ENCODE assay signal across 1 cellular context in the genomic region with DNA sequence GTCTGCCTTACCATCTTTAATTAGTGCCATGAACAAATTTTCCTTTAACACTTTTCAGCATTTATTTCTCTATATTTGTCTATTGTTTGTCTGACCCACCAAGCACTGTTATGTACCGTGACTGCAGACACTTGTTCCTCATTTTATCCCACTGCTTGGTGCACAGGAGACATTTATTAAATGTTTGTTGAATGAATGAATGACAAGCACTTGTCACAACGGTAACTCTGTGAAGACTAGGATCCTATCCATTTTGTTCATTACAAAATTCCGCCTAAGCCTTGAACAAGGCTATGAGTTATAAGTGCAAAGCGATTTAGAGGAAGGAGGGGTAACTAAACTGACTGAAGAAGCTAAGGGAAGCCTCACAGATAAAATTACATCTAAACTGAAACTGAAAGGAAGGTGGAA.
TF ChIP-seq lines count a peak whose summit lies in the region.

No MANE protein-coding gene starts in this region.

TF ChIP-seq in K562, 482 proteins besides CTCF, POLR2A, EP300 and RAD21 (continued from another document):
- TF ChIP-seq IRF1 (CRISPR knock-in tag; IDR thresholded peaks at IDR 0.05; ENCODE audit: borderline replicate concordance) (no peak), TCF7 (IDR thresholded peaks at IDR 0.05; ENCODE audit: borderline replicate concordance) (no peak), ZNF263 (CRISPR knock-in tag; IDR thresholded peaks at IDR 0.05; ENCODE audit: borderline replicate concordance) (no peak), ZNF740 (CRISPR knock-in tag; IDR thresholded peaks at IDR 0.05) (no peak), ZNF740 (tag; IDR thresholded peaks at IDR 0.05) (no peak), ELK1 (CRISPR knock-in tag; IDR thresholded peaks at IDR 0.05) (no peak), TRIM24 (IDR thresholded peaks at IDR 0.05) (no peak), ZNF445 (CRISPR knock-in tag; IDR thresholded peaks at IDR 0.05; ENCODE audit: low read depth) (no peak), ADNP (tag; IDR thresholded peaks at IDR 0.05) (no peak), KLF16 (IDR thresholded peaks at IDR 0.05) (no peak), ZNF324 (CRISPR knock-in tag; IDR thresholded peaks at IDR 0.05) (no peak), U2AF1 (optimal IDR thresholded peaks at IDR 0.05; ENCODE audit: low read depth, low read length) (no peak), XRCC5 (IDR thresholded peaks at IDR 0.05; ENCODE audit: low read depth, low read length) (no peak), SREBF2 (CRISPR knock-in tag; IDR thresholded peaks at IDR 0.05) (no peak), GABPA (tag; conservative IDR thresholded peaks at IDR 0.05; ENCODE audit: low read depth) (no peak), HSF4 (CRISPR knock-in tag; IDR thresholded peaks at IDR 0.05; ENCODE audit: borderline replicate concordance) (no peak; the same call in 1 of the 2 replicates), KAT8 (IDR thresholded peaks at IDR 0.05; ENCODE audit: low read depth) (no peak), NR3C1 (CRISPR knock-in tag; IDR thresholded peaks at IDR 0.05) (no peak), BMI1 (IDR thresholded peaks at IDR 0.05; ENCODE audit: low read length) (no peak), RFX1 (IDR thresholded peaks at IDR 0.05) (no peak)
- TF ChIP-seq, protein P1, sequence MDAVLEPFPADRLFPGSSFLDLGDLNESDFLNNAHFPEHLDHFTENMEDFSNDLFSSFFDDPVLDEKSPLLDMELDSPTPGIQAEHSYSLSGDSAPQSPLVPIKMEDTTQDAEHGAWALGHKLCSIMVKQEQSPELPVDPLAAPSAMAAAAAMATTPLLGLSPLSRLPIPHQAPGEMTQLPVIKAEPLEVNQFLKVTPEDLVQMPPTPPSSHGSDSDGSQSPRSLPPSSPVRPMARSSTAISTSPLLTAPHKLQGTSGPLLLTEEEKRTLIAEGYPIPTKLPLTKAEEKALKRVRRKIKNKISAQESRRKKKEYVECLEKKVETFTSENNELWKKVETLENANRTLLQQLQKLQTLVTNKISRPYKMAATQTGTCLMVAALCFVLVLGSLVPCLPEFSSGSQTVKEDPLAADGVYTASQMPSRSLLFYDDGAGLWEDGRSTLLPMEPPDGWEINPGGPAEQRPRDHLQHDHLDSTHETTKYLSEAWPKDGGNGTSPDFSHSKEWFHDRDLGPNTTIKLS (IDR thresholded peaks at IDR 0.05; ENCODE audit: borderline replicate concordance, low read depth) = no peak
